Comparison of ENCODE assay signal across 8 cellular contexts in the genomic region with DNA sequence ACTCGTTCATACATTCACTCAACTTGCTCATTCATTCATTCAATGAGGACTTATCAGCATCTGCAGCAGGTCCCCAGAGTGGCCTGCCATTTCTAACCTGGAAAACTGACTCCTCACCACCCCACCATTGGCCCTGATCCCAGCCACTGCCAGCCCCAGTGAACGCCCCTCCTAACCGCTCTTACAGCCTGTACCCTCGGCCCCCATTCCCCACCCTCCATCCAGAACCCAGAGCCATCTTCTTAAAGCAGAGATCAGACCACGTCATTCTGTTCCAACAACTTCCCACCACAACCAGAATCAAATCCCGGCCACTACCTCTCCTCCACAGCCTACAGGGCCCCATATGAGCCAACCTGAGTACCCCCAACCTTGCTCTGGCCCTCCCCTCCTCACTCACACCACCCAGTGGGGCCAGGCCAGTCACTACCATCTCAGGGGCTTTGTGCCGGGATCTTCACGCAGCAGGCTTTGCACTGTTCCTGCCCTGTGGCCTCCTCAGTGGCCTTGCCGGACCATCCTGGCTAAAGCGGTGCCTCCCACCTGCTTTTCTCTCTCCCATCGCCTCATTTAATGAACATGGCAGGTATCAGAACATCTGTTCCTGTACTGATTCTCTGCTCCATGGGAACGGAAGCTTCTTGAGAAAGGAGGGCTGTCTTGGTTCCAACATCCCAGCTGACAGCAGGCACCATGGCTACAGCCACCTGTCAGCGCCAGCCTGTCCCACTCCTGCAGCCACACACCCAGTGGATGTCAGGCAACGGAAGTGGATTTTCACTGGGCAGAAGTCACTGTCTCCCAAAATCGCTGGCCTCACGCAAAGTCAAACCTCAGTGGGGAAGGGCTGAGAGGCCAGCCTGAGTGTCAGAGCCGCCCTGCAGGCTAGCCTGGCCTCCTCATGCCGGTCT. TPM values are rescaled to one million over a fixed set of nuclear protein-coding genes. Genes with fewer than 3 reads are reported as not detected.
A peak's percentile ranks its signal among the peaks of the same experiment; 100 is the strongest.
DNase-seq lines count a peak whose midpoint lies in the region; ATAC-seq and FAIRE-seq lines count a peak whose summit lies in the region.

No MANE protein-coding gene starts in this region.

- H3K9ac ChIP-seq in BLaER1 (peak overlapping the region; percentile 69), neuronal stem cell (ENCODE audit: low read depth, low read length, poor library complexity) (no peak overlapping the region), GM23248 (no peak overlapping the region)

- no peak overlapping the region for H2BK5ac ChIP-seq in neuronal stem cell (ENCODE audit: low read length)

- peaks cover 100% of the 10 kb centered on the region for H3K4me1 ChIP-seq in BLaER1
- H3K4me1 ChIP-seq in neuronal stem cell (ENCODE audit: control insufficient read depth in 2 of 2, insufficient read depth in 1 of 2, low read depth in 1 of 2, low read length in 2 of 2) = peaks cover 0 to 8% of the 10 kb centered on the region in 2 donors
- no peaks in the 10 kb centered on the region for H3K4me1 ChIP-seq in GM23248 (ENCODE audit: insufficient read depth)

- H4K91ac ChIP-seq in neuronal stem cell (ENCODE audit: low read depth, low read length, poor library complexity) = no peak overlapping the region

- no CpG with 5 or more reads among the region's 18 CpGs for WGBS in neuronal stem cell (ENCODE audit: extremely low coverage in 2 of 2, insufficient read length in 2 of 2, insufficient replicate concordance in 1 of 2), 2 donors
- WGBS in GM23248 (ENCODE audit: low coverage in 1 of 2, low lambda C conversion rate in 2 of 2, missing lambda C conversion rate in 2 of 2), 2 experiments = 92 to 93% methylated on average over 18 of the region's 18 CpGs

- H3K9me2 ChIP-seq in GM23248 (ENCODE audit: insufficient read depth) = no peaks in the 10 kb centered on the region

- in situ Hi-C loops in GM23248 (cut with MboI) = no loop called here

- H3K23ac ChIP-seq in neuronal stem cell (ENCODE audit: low read depth, low read length, poor library complexity) = peak overlapping the region; percentile 21

- H4K20me1 ChIP-seq in BLaER1 (peaks cover 90% of the 10 kb centered on the region), GM23248 (ENCODE audit: insufficient read depth) (no peaks in the 10 kb centered on the region)

- H3K27ac ChIP-seq in BLaER1 (peak overlapping the region; percentile 86), KOPT-K1 (ENCODE audit: low read depth, low read length, poor library complexity, severe bottlenecking) (peak overlapping the region; percentile 89), cingulate gyrus (ENCODE audit: low read depth, low read length) (peak overlapping the region; percentile 96), neuronal stem cell (replicated peaks; ENCODE audit: low read length) (no peak overlapping the region), GM23248 (no peak overlapping the region)

- no peak overlapping the region for H3K4me3 ChIP-seq in BLaER1
- H3K4me3 ChIP-seq in neuronal stem cell (ENCODE audit: low read length in 2 of 2) = peak overlapping the region in 1 of 2 donors; percentile 3
- H3K4me3 ChIP-seq in GM23248 = no peak overlapping the region

- H3K36me3 ChIP-seq in BLaER1 (peaks cover 62% of the 10 kb centered on the region), KOPT-K1 (ENCODE audit: insufficient read depth, low read length) (peaks cover 44% of the 10 kb centered on the region), neuronal stem cell (replicated peaks in 1 of 2; ENCODE audit: control insufficient read depth in 2 of 2, insufficient read depth in 2 of 2, low read length in 2 of 2) (peaks cover 11 to 93% of the 10 kb centered on the region in 2 donors), GM23248 (ENCODE audit: low read depth) (no peaks in the 10 kb centered on the region)

- no peak overlapping the region for H2AK5ac ChIP-seq in neuronal stem cell (ENCODE audit: low read depth, low read length)

- no peak for ATAC-seq in GM18498 (IDR thresholded peaks at IDR 0.05; ENCODE audit: unreplicated experiment)

- no peak overlapping the region for H2BK12ac ChIP-seq in neuronal stem cell (ENCODE audit: low read length)

- H3K79me2 ChIP-seq in GM23248 (ENCODE audit: insufficient read depth) = no peaks in the 10 kb centered on the region

- no peak overlapping the region for H4K8ac ChIP-seq in neuronal stem cell (ENCODE audit: low read depth, low read length)

- H3K4ac ChIP-seq in neuronal stem cell (ENCODE audit: low read length) = no peak overlapping the region

- no peaks in the 10 kb centered on the region for H3F3A ChIP-seq in GM23248 (ENCODE audit: insufficient read depth)

- peak overlapping the region; percentile 78 for H3K18ac ChIP-seq in neuronal stem cell (ENCODE audit: low read length)

- H3K4me2 ChIP-seq in BLaER1 (peak overlapping the region; percentile 90), neuronal stem cell (ENCODE audit: insufficient read depth, low read length, poor library complexity, severe bottlenecking) (no peak overlapping the region), GM23248 (ENCODE audit: unreplicated experiment) (no peak overlapping the region)

- no peaks in the 10 kb centered on the region for H3K27me3 ChIP-seq in BLaER1
- H3K27me3 ChIP-seq in neuronal stem cell (ENCODE audit: control insufficient read depth in 3 of 3, insufficient read depth in 3 of 3, low read depth in 1 of 3, low read length in 3 of 3) = no peaks in the 10 kb centered on the region
- no peaks in the 10 kb centered on the region for H3K27me3 ChIP-seq in GM23248 (replicated peaks; ENCODE audit: insufficient read depth)

- no peak overlapping the region for H2BK120ac ChIP-seq in neuronal stem cell (ENCODE audit: low read depth, low read length)

- H3K14ac ChIP-seq in neuronal stem cell (ENCODE audit: low read length) = no peak overlapping the region

- H3K79me1 ChIP-seq in neuronal stem cell (ENCODE audit: low read depth, low read length) = peaks cover 3% of the 10 kb centered on the region

- no peak for FAIRE-seq in GM19239 (lab: Jason Lieb, UNC)

- peak overlapping the region; percentile 72 for H2BK15ac ChIP-seq in neuronal stem cell (ENCODE audit: low read length)

- DNase-seq in neuronal stem cell (ENCODE audit: low spot score) (no peak), GM23248 (no peak), Kasumi-1 (lab: John Stamatoyannopoulos, UW) (no peak), GM19239 (ENCODE audit: insufficient read length, low spot score) (no peak)

- H2AFZ ChIP-seq in neuronal stem cell (ENCODE audit: low read length) = no peak overlapping the region
- no peak overlapping the region for H2AFZ ChIP-seq in GM23248

- no peaks in the 10 kb centered on the region for H3K9me3 ChIP-seq in BLaER1
- no peaks in the 10 kb centered on the region for H3K9me3 ChIP-seq in KOPT-K1 (ENCODE audit: insufficient read depth, low read length, poor library complexity, severe bottlenecking)
- H3K9me3 ChIP-seq in neuronal stem cell (replicated peaks in 1 of 2; ENCODE audit: control insufficient read depth in 2 of 2, insufficient read depth in 1 of 2, low read depth in 1 of 2, low read length in 2 of 2) = no peaks in the 10 kb centered on the region
- no peaks in the 10 kb centered on the region for H3K9me3 ChIP-seq in GM23248 (ENCODE audit: low read depth)

RNA-seq across cellular contexts. Expression of a gene that starts 45.4 kb away (rescaled TPM):
- 15.1 TPM for polyA plus RNA-seq in neuronal stem cell (2013, experiment 1 of 2)
- polyA plus RNA-seq in neuronal stem cell (2013, experiment 2 of 2) = 15.7 TPM
- 10.1 TPM in 2 replicates for total RNA-seq in GM23248 (2014; rRNA removed; shearing (Covaris generic))
- 2.1 and 2.7 TPM in 2 replicates for polyA plus RNA-seq in GM23248 (2016; fragmentation: Nextera tagmentation; extraction: Ambion mirVana)

Comparison
In these comparisons a context has a peak if more than half of its experiments do, and no peak if none do; other contexts are left out.
1. H3K27ac ChIP-seq: peak in BLaER1 (single experiment), KOPT-K1 (single experiment) and cingulate gyrus (single experiment); none in neuronal stem cell (single experiment) and GM23248 (single experiment).